Comparison of ENCODE assay signal across 14 cellular contexts in genomic region chr20:56909918-56910714, GRCh38.
DNase-seq lines count a peak whose midpoint lies in the region; ATAC-seq and TF ChIP-seq lines count a peak whose summit lies in the region.
"Had no signal": no experiment of that assay in that cellular context is flagged by ENCODE, and none has a peak within 500 bp of the region (broad histone marks: within the 10 kb centered on the region; RNA-seq: fewer than 3 reads in every experiment).

No MANE protein-coding gene starts in this region.

- no peak overlapping the region for H3K4me3 Mint-ChIP-seq in endodermal cell
- H3K4me3 Mint-ChIP-seq: CD4-positive, alpha-beta T cell; HFFc6 had no signal

- H3K9me3 ChIP-seq in BLaER1 (no peaks in the 10 kb centered on the region), OCI-LY7 (ENCODE audit: low read length) (no peaks in the 10 kb centered on the region), endodermal cell (ENCODE audit: control insufficient read depth, low read length) (no peaks in the 10 kb centered on the region)

- ATAC-seq in GM19023 (IDR thresholded peaks at IDR 0.05; ENCODE audit: unreplicated experiment), result no peak

- H3K4me2 ChIP-seq in BLaER1 (peak overlapping the region; percentile 65), OCI-LY7 (ENCODE audit: low read length) (peak overlapping the region; percentile 52)

- H3K27ac ChIP-seq in BLaER1 (0 out of 2 replicates have a peak overlapping the region, but pooled peaks have one; percentile 2), OCI-LY7 (ENCODE audit: low read depth, low read length, poor library complexity, severe bottlenecking) (peak overlapping the region; percentile 12), endodermal cell (ENCODE audit: low read depth, low read length) (no peak overlapping the region)
- H3K27ac ChIP-seq: 22Rv1 had no signal

- H3K27me3 ChIP-seq in BLaER1, result no peaks in the 10 kb centered on the region
- no peaks in the 10 kb centered on the region for H3K27me3 ChIP-seq in endodermal cell (ENCODE audit: control insufficient read depth, insufficient read depth, low read length, poor library complexity, severe bottlenecking)

- WGBS in endodermal cell (ENCODE audit: insufficient coverage in 1 of 2, insufficient read length in 1 of 2), 2 experiments, result 82 to 95% methylated on average over 8 to 15 of the region's 16 CpGs

- H3K36me3 ChIP-seq in BLaER1, result no peaks in the 10 kb centered on the region
- no peaks in the 10 kb centered on the region for H3K36me3 ChIP-seq in OCI-LY7 (ENCODE audit: insufficient read depth, low read length)
- H3K36me3 ChIP-seq in endodermal cell (ENCODE audit: control insufficient read depth, insufficient read depth, low read length), result no peaks in the 10 kb centered on the region

- no peaks in the 10 kb centered on the region for H3K79me2 ChIP-seq in OCI-LY7 (ENCODE audit: insufficient read depth, low read depth, low read length)

- H3K9ac ChIP-seq in BLaER1 (peak overlapping the region; percentile 6; the same call in 1 of the 2 replicates), endodermal cell (ENCODE audit: extremely low read depth, low read length, poor library complexity, severe bottlenecking) (no peak overlapping the region)

- H2AFZ ChIP-seq in OCI-LY7 (ENCODE audit: low read length), result peak overlapping the region; percentile 58

- CTCF ChIA-PET in OCI-LY7 (lab: Charles Lee; ENCODE audit: unreplicated experiment), result no interaction called here

- H3K36me3 Mint-ChIP-seq in endodermal cell (ENCODE audit: low read depth), result no peaks in the 10 kb centered on the region

- peaks cover 16% of the 10 kb centered on the region for H3K27me3 Mint-ChIP-seq in endodermal cell (ENCODE audit: insufficient read depth)
- H3K27me3 Mint-ChIP-seq: CD4-positive, alpha-beta T cell had no signal

- DNase-seq in Jurkat, Clone E6-1 (ENCODE audit: low read depth, low spot score), result peak; percentile 75
- DNase-seq in OCI-LY7 (ENCODE audit: low spot score) (peak; percentile 43), endodermal cell (no peak), mesenteric fat pad (ENCODE audit: low spot score) (no peak)
- no peak for DNase-seq in activated CD4-positive, CD25-positive, alpha-beta regulatory T cell (lab: John Stamatoyannopoulos, UW)
- no peak for DNase-seq in activated CD4-positive, alpha-beta T cell treated with anti-CD3 and anti-CD28 coated beads, Interleukin-2, amount 50 U/mL, for 1 hour
- DNase-seq: Calu3; CD4-positive, alpha-beta T cell; DMS 273 treated with DMSO at 0.1 percent for 48 hours; HCEC 1CT; HFFc6 had no signal

- no TSS peak for BruUV-seq in OCI-LY7 (replicated peaks; lab: Mats Ljungman, UMichigan)

- H3K4me1 ChIP-seq in BLaER1, result peaks cover 22% of the 10 kb centered on the region
- peaks cover 18% of the 10 kb centered on the region for H3K4me1 ChIP-seq in OCI-LY7 (ENCODE audit: insufficient read depth, low read length, poor library complexity, severe bottlenecking)
- H3K4me1 ChIP-seq in endodermal cell (ENCODE audit: control insufficient read depth, insufficient read depth, low read length), result no peaks in the 10 kb centered on the region

- H3K4me1 Mint-ChIP-seq in endodermal cell, result peaks cover 10% of the 10 kb centered on the region

- POLR2A ChIA-PET in OCI-LY7 (lab: Charles Lee), result no interaction called here

- H4K20me1 ChIP-seq in BLaER1 (no peaks in the 10 kb centered on the region), OCI-LY7 (ENCODE audit: insufficient read depth, low read length) (no peaks in the 10 kb centered on the region)

- no peak for TF ChIP-seq CTCF in OCI-LY7 (conservative IDR thresholded peaks at IDR 0.05; ENCODE audit: low read length)
- TF ChIP-seq CTCF in endodermal cell (conservative IDR thresholded peaks at IDR 0.05), result no peak

- H3K9me2 ChIP-seq in OCI-LY7 (ENCODE audit: insufficient read depth, low read length), result no peaks in the 10 kb centered on the region

- no peak overlapping the region for H3K4me3 ChIP-seq in BLaER1
- H3K4me3 ChIP-seq in Jurkat, Clone E6-1 (ENCODE audit: low read length), result no peak overlapping the region
- H3K4me3 ChIP-seq in OCI-LY7 (ENCODE audit: low read depth, low read length, poor library complexity, severe bottlenecking), result no peak overlapping the region
- no peak overlapping the region for H3K4me3 ChIP-seq in endodermal cell (ENCODE audit: low read length)

- intact Hi-C loops in OCI-LY7 (cut with micrococcal nuclease; ENCODE audit: unreplicated experiment), result no loop called here

- no peaks in the 10 kb centered on the region for H3K9me3 Mint-ChIP-seq in endodermal cell
- H3K9me3 Mint-ChIP-seq: CD4-positive, alpha-beta T cell; HFFc6 had no signal

- H3K27ac Mint-ChIP-seq in endodermal cell, result peak overlapping the region; percentile 35
- H3K27ac Mint-ChIP-seq: CD4-positive, alpha-beta T cell; HFFc6 had no signal

Comparison
In these comparisons a context has a peak if more than half of its experiments do, and no peak if none do; other contexts are left out.
1. DNase-seq: peak in Jurkat, Clone E6-1 (single experiment) and OCI-LY7 (single experiment); none in endodermal cell (single experiment), mesenteric fat pad (single experiment), activated CD4-positive, CD25-positive, alpha-beta regulatory T cell (0 of 4) and activated CD4-positive, alpha-beta T cell treated with anti-CD3 and anti-CD28 coated beads, Interleukin-2, amount 50 U/mL, for 1 hour (single experiment).